ENCODE assay signal across 22 cellular contexts in genomic region chr12:85963322-85963721, GRCh38.
DNase-seq lines count a peak whose midpoint lies in the region; FAIRE-seq and TF ChIP-seq lines count a peak whose summit lies in the region.
"Had no signal": no experiment of that assay in that cellular context is flagged by ENCODE, and none has a peak within 500 bp of the region (broad histone marks: within the 10 kb centered on the region; RNA-seq: fewer than 3 reads in every experiment).

No MANE protein-coding gene starts in this region.

- FAIRE-seq in astrocyte (lab: Jason Lieb, UNC) = no peak
- FAIRE-seq: A549, GM12878 had no signal

- no peaks in the 10 kb centered on the region for H3K79me2 ChIP-seq in mammary epithelial cell (ENCODE audit: insufficient read depth, low read length)
- H3K79me2 ChIP-seq in astrocyte (ENCODE audit: insufficient read depth, low read length) = no peaks in the 10 kb centered on the region

- H3K36me3 ChIP-seq in mammary epithelial cell (ENCODE audit: insufficient read depth, low read length) (no peaks in the 10 kb centered on the region), breast epithelium (no peaks in the 10 kb centered on the region), astrocyte (ENCODE audit: insufficient read depth, low read length) (no peaks in the 10 kb centered on the region)

- H3K9me3 Mint-ChIP-seq in astrocyte (ENCODE audit: unreplicated experiment) = peaks cover 2% of the 10 kb centered on the region

- peak; percentile 1 for DNase-seq in mammary epithelial cell
- DNase-seq in breast epithelium (ENCODE audit: low spot score in 2 of 2) = no peak
- peak; percentile 30 for DNase-seq in astrocyte (ENCODE audit: low read depth)
- peak; percentile 19 for DNase-seq in iris pigment epithelial cell (ENCODE audit: low read depth)
- no peak for DNase-seq in coronary artery (ENCODE audit: low spot score)
- DNase-seq in NCI-H1694 treated with DMSO at 0.1 percent for 48 hours (lab: John Stamatoyannopoulos, UW) = no peak
- no peak for DNase-seq in NCI-H2081 (lab: John Stamatoyannopoulos, UW)
- DNase-seq: DMS 273 treated with DMSO at 0.1 percent for 48 hours; DMS79 treated with DMSO at 0.1 percent for 48 hours; H7; HFFc6; MM.1S; NCI-H1048; NCI-H1436 treated with DMSO at 0.1 percent for 48 hours; NCI-H446 treated with DMSO at 0.1 percent for 48 hours; NCI-H526 treated with DMSO at 0.1 percent for 48 hours; NK-92 treated with Interleukin-12 subunit alpha and Interleukin-12 subunit beta, amount 100 ng/mL, for 24 hours; SHP77 treated with DMSO at 0.1 percent for 48 hours had no signal

- H3K27ac Mint-ChIP-seq in astrocyte (ENCODE audit: unreplicated experiment) = no peak overlapping the region
- H3K27ac Mint-ChIP-seq: B cell, HFFc6 had no signal

- BruUV-seq in mammary epithelial cell (replicated peaks; lab: Mats Ljungman, UMichigan) = no TSS peak

- no peak for TF ChIP-seq POLR2A in breast epithelium (IDR thresholded peaks at IDR 0.05)

- H3K4me3 ChIP-seq in mammary epithelial cell (replicated peaks in 1 of 3; ENCODE audit: insufficient read depth in 1 of 3, low read depth in 2 of 3, low read length in 3 of 3) (no peak overlapping the region), breast epithelium (no peak overlapping the region), astrocyte (ENCODE audit: insufficient read depth, low read depth, low read length) (no peak overlapping the region), coronary artery (no peak overlapping the region)
- H3K4me3 ChIP-seq: A549, GM12878 had no signal

- H3K4me1 ChIP-seq in mammary epithelial cell (ENCODE audit: insufficient read depth, low read length) (no peaks in the 10 kb centered on the region), breast epithelium (no peaks in the 10 kb centered on the region), astrocyte (ENCODE audit: insufficient read depth, low read length) (no peaks in the 10 kb centered on the region)
- H3K4me1 ChIP-seq: A549 had no signal

- H4K20me1 ChIP-seq in mammary epithelial cell (ENCODE audit: insufficient read depth, low read length) (no peaks in the 10 kb centered on the region), astrocyte (ENCODE audit: insufficient read depth, low read length) (no peaks in the 10 kb centered on the region)

- dilution Hi-C loops in mammary epithelial cell (cut with HindIII; ENCODE audit: low sequenced_read_pairs) = no loop called here

- no peak overlapping the region for H2AFZ ChIP-seq in mammary epithelial cell (ENCODE audit: low read depth, low read length)
- no peak overlapping the region for H2AFZ ChIP-seq in astrocyte (ENCODE audit: low read depth, low read length)

- H3K27ac ChIP-seq in mammary epithelial cell (ENCODE audit: insufficient read depth, low read depth, low read length) (no peak overlapping the region), breast epithelium (no peak overlapping the region), astrocyte (ENCODE audit: low read depth, low read length) (no peak overlapping the region), coronary artery (no peak overlapping the region)
- H3K27ac ChIP-seq: A549, RWPE1 had no signal

- H3K4me2 ChIP-seq in mammary epithelial cell (ENCODE audit: insufficient read depth, low read depth, low read length) (no peak overlapping the region), astrocyte (ENCODE audit: low read length) (no peak overlapping the region)
- H3K4me2 ChIP-seq: A549 had no signal

- H3K27me3 ChIP-seq in mammary epithelial cell (ENCODE audit: insufficient read depth, low read length) (no peaks in the 10 kb centered on the region), breast epithelium (no peaks in the 10 kb centered on the region), astrocyte (ENCODE audit: insufficient read depth, low read length) (no peaks in the 10 kb centered on the region)

- peaks cover 3% of the 10 kb centered on the region for H3K4me1 Mint-ChIP-seq in astrocyte (ENCODE audit: low read depth, unreplicated experiment)
- H3K4me1 Mint-ChIP-seq: B cell had no signal

- no peak overlapping the region for H3K4me3 Mint-ChIP-seq in astrocyte (ENCODE audit: unreplicated experiment)
- H3K4me3 Mint-ChIP-seq: B cell, HFFc6 had no signal

- CTCF ChIA-PET in mammary epithelial cell (lab: Charles Lee; ENCODE audit: low non-redundant PET) = no interaction called here

- H3K9me3 ChIP-seq in mammary epithelial cell (replicated peaks; ENCODE audit: insufficient read depth, low read length) (no peaks in the 10 kb centered on the region), breast epithelium (no peaks in the 10 kb centered on the region), astrocyte (ENCODE audit: insufficient read depth, low read depth, low read length) (no peaks in the 10 kb centered on the region)
- H3K9me3 ChIP-seq: A549 had no signal

- intact Hi-C loops in mammary epithelial cell (cut with micrococcal nuclease) (no loop called here), breast epithelium (cut with DNase I; ENCODE audit: low total_unique reads) (no loop called here)

- no peaks in the 10 kb centered on the region for H3K36me3 Mint-ChIP-seq in astrocyte (ENCODE audit: low read depth, unreplicated experiment)

- H3K27me3 Mint-ChIP-seq in astrocyte (ENCODE audit: low read depth, unreplicated experiment) = no peaks in the 10 kb centered on the region
- H3K27me3 Mint-ChIP-seq: B cell had no signal

- H3K9ac ChIP-seq in mammary epithelial cell (ENCODE audit: insufficient read depth, low read length) = no peak overlapping the region
- no peak overlapping the region for H3K9ac ChIP-seq in astrocyte (ENCODE audit: low read length)

- TF ChIP-seq CTCF in mammary epithelial cell (conservative IDR thresholded peaks at IDR 0.05 in 1 of 2, IDR thresholded peaks at IDR 0.05 in 1 of 2; ENCODE audit: extremely low read depth in 1 of 2, insufficient read depth in 1 of 2, low read depth in 1 of 2, low read length in 2 of 2) (no peak), breast epithelium (IDR thresholded peaks at IDR 0.05) (no peak), astrocyte (IDR thresholded peaks at IDR 0.05; ENCODE audit: insufficient read depth, low read depth, low read length) (no peak), coronary artery (IDR thresholded peaks at IDR 0.05) (no peak)

- in situ Hi-C loops in mammary epithelial cell (cut with MboI; ENCODE audit: low sequenced_read_pairs in 2 of 2) = no loop called here

Comparison
In these comparisons a context has a peak if more than half of its experiments do, and no peak if none do; other contexts are left out.
1. DNase-seq: peak in mammary epithelial cell (single experiment), astrocyte (single experiment) and iris pigment epithelial cell (single experiment); none in breast epithelium (0 of 2), coronary artery (single experiment), NCI-H1694 treated with DMSO at 0.1 percent for 48 hours (single experiment) and NCI-H2081 (0 of 2).